Comparison of ENCODE assay signal across 8 cellular contexts in the genomic region with DNA sequence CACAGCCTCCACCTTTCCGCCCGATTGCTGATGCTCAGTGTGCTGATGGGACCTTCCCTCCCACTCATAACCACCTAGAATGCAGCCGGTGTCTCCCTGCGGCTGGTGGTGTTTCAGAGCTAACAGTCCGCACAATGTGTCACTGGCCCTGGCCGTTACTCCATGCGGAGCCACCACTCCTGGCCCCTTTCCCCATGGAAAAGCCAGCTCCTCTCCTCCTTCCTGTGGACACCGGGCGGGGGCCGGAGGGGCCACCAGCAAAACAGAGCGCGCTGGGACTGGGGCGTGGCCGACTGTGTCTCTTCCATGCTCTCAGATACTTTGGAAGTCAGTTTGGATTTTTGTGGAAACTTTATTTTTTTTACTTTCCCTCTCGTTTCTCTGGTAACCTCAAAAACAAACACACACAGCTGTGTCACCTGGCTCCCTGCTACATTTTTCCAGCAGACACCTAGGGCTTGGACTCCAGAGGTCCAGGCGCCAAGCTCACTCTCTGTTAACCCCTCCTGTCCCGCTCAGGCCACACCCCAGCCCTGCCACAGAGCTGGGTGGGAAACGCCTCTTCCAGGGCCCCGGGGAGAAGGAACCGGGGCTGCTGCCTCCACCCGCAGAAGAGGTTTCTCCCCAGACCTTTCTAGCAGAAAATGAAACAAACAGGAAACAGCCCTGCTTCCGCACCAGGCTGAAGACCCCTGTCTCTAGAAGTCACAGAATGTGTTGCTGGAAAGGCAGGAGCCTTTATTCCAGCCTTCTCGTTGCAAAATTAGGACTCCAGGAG. TPM values are rescaled to one million over a fixed set of nuclear protein-coding genes. Genes with fewer than 3 reads are reported as not detected.
DNase-seq lines count a peak whose midpoint lies in the region; ATAC-seq and TF ChIP-seq lines count a peak whose summit lies in the region.

No MANE protein-coding gene starts in this region.

- POLR2A ChIA-PET in activated CD8-positive, alpha-beta T cell treated with anti-CD3 and anti-CD28 coated beads, Interleukin-2, amount 10 ng/mL, durations not matched to agents 7 days and 5 days (lab: Charles Lee), result no interaction called here

- CTCF ChIA-PET in activated CD8-positive, alpha-beta T cell treated with anti-CD3 and anti-CD28 coated beads, Interleukin-2, amount 10 ng/mL, durations not matched to agents 7 days and 5 days (lab: Charles Lee), result interaction anchor here (1.0 kb wide), 1 partner anchor 92 kb away, joined by 6 read pairs; no protein-coding TSS in a partner anchor

- no peaks in the 10 kb centered on the region for H3K36me3 Mint-ChIP-seq in activated CD8-positive, alpha-beta T cell treated with anti-CD3 and anti-CD28 coated beads, Interleukin-2, amount 10 ng/mL, durations not matched to agents 7 days and 5 days (ENCODE audit: low read depth)
- no peaks in the 10 kb centered on the region for H3K36me3 Mint-ChIP-seq in natural killer cell treated with Interleukin-12 subunit alpha and Interleukin-12 subunit beta and Interleukin-15 and Interleukin-18, amount 100 ng/mL, for 72 hours

- DNase-seq in EH (ENCODE audit: low read depth) (peak; percentile 59), cardiac septum (ENCODE audit: low spot score) (peak; percentile 80), prostate gland (ENCODE audit: low spot score) (no peak), NCI-H2227 (lab: John Stamatoyannopoulos, UW; ENCODE audit: unreplicated experiment) (no peak)
- no peak for DNase-seq in activated CD8-positive, alpha-beta T cell treated with anti-CD3 and anti-CD28 coated beads, Interleukin-2, amount 10 ng/mL, durations not matched to agents 7 days and 5 days
- no peak for DNase-seq in natural killer cell treated with Interleukin-12 subunit alpha and Interleukin-12 subunit beta and Interleukin-15 and Interleukin-18, amount 100 ng/mL, for 72 hours (ENCODE audit: low spot score)

- whole genome bisulfite sequencing in prostate gland, result 14% methylated on average over 23 of the region's 23 CpGs

- peaks cover 4% of the 10 kb centered on the region for H3K27me3 ChIP-seq in prostate gland (replicated peaks; ENCODE audit: insufficient read depth)

- peaks cover 7% of the 10 kb centered on the region for H3K27me3 Mint-ChIP-seq in activated CD8-positive, alpha-beta T cell treated with anti-CD3 and anti-CD28 coated beads, Interleukin-2, amount 10 ng/mL, durations not matched to agents 7 days and 5 days (ENCODE audit: low read depth)
- H3K27me3 Mint-ChIP-seq in natural killer cell treated with Interleukin-12 subunit alpha and Interleukin-12 subunit beta and Interleukin-15 and Interleukin-18, amount 100 ng/mL, for 72 hours, result peaks cover 21 to 31% of the 10 kb centered on the region in 2 donors

- no peak overlapping the region for H3K4me3 ChIP-seq in prostate gland

- TF ChIP-seq CTCF in prostate gland (IDR thresholded peaks at IDR 0.05), result no peak

- H3K9me3 ChIP-seq in prostate gland, result no peaks in the 10 kb centered on the region

- TF ChIP-seq POLR2A in prostate gland (IDR thresholded peaks at IDR 0.05), result no peak

- H3K27ac ChIP-seq in prostate gland, result peak overlapping the region; percentile 66 to 67

- peak overlapping the region; percentile 84 for H3K27ac Mint-ChIP-seq in activated CD8-positive, alpha-beta T cell treated with anti-CD3 and anti-CD28 coated beads, Interleukin-2, amount 10 ng/mL, durations not matched to agents 7 days and 5 days
- H3K27ac Mint-ChIP-seq in natural killer cell treated with Interleukin-12 subunit alpha and Interleukin-12 subunit beta and Interleukin-15 and Interleukin-18, amount 100 ng/mL, for 72 hours, result peak overlapping the region in 1 of 2 donors; percentile 14

- H3K4me1 Mint-ChIP-seq in activated CD8-positive, alpha-beta T cell treated with anti-CD3 and anti-CD28 coated beads, Interleukin-2, amount 10 ng/mL, durations not matched to agents 7 days and 5 days (ENCODE audit: low read depth), result peaks cover 36% of the 10 kb centered on the region
- H3K4me1 Mint-ChIP-seq in natural killer cell treated with Interleukin-12 subunit alpha and Interleukin-12 subunit beta and Interleukin-15 and Interleukin-18, amount 100 ng/mL, for 72 hours (ENCODE audit: low read depth in 2 of 2), result peaks cover 0 to 13% of the 10 kb centered on the region in 2 donors

- no peaks in the 10 kb centered on the region for H3K36me3 ChIP-seq in prostate gland

- peaks cover 3% of the 10 kb centered on the region for H3K4me1 ChIP-seq in prostate gland (replicated peaks)

- H3K4me3 Mint-ChIP-seq in activated CD8-positive, alpha-beta T cell treated with anti-CD3 and anti-CD28 coated beads, Interleukin-2, amount 10 ng/mL, durations not matched to agents 7 days and 5 days, result peak overlapping the region; percentile 22
- no peak overlapping the region for H3K4me3 Mint-ChIP-seq in natural killer cell treated with Interleukin-12 subunit alpha and Interleukin-12 subunit beta and Interleukin-15 and Interleukin-18, amount 100 ng/mL, for 72 hours

- peak; percentile 62 for ATAC-seq in activated CD8-positive, alpha-beta T cell treated with anti-CD3 and anti-CD28 coated beads, Interleukin-2, amount 10 ng/mL, durations not matched to agents 7 days and 5 days
- ATAC-seq in GM18498 (IDR thresholded peaks at IDR 0.05; ENCODE audit: unreplicated experiment) (no peak), GM19463 (IDR thresholded peaks at IDR 0.05; ENCODE audit: unreplicated experiment) (no peak)
- no peak for ATAC-seq in natural killer cell treated with Interleukin-12 subunit alpha and Interleukin-12 subunit beta and Interleukin-15 and Interleukin-18, amount 100 ng/mL, for 72 hours

- intact Hi-C loops in cardiac septum (cut with DNase I), result loop anchor here (10.0 kb wide), 1 partner anchor 91 kb away; no protein-coding TSS in a partner anchor
- intact Hi-C loops in prostate gland (cut with DNase I), result no loop called here

- no peaks in the 10 kb centered on the region for H3K9me3 Mint-ChIP-seq in activated CD8-positive, alpha-beta T cell treated with anti-CD3 and anti-CD28 coated beads, Interleukin-2, amount 10 ng/mL, durations not matched to agents 7 days and 5 days (ENCODE audit: insufficient read depth)
- H3K9me3 Mint-ChIP-seq in natural killer cell treated with Interleukin-12 subunit alpha and Interleukin-12 subunit beta and Interleukin-15 and Interleukin-18, amount 100 ng/mL, for 72 hours, result peaks cover 9% of the 10 kb centered on the region

RNA-seq across cellular contexts. Expression of a gene that starts 32.5 kb away (rescaled TPM):
- total RNA-seq in activated CD8-positive, alpha-beta T cell treated with anti-CD3 and anti-CD28 coated beads, Interleukin-2, amount 10 ng/mL, durations not matched to agents 7 days and 5 days, result 1 to 10 TPM; 6.0 to 7.2 TPM
- total RNA-seq in cardiac septum (157 TPM), prostate gland (100 to 1,000 TPM; 198 to 474 TPM)
- total RNA-seq in natural killer cell treated with Interleukin-12 subunit alpha and Interleukin-12 subunit beta and Interleukin-15 and Interleukin-18, amount 100 ng/mL, for 72 hours, result 1 to 10 TPM in 1 of 2 donors, under 1 TPM in 1; 0.88 to 4.2 TPM

Comparison
In these comparisons a context has a peak if more than half of its experiments do, and no peak if none do; other contexts are left out.
1. DNase-seq: peak in EH (single experiment) and cardiac septum (single experiment); none in activated CD8-positive, alpha-beta T cell treated with anti-CD3 and anti-CD28 coated beads, Interleukin-2, amount 10 ng/mL, durations not matched to agents 7 days and 5 days (single experiment), prostate gland (single experiment), natural killer cell treated with Interleukin-12 subunit alpha and Interleukin-12 subunit beta and Interleukin-15 and Interleukin-18, amount 100 ng/mL, for 72 hours (single experiment) and NCI-H2227 (single experiment).
2. RNA of a gene that starts 32.5 kb away (total RNA-seq): 198 to 474 TPM in prostate gland and 157 TPM in cardiac septum (single experiment); 6.0 to 7.2 TPM in activated CD8-positive, alpha-beta T cell treated with anti-CD3 and anti-CD28 coated beads, Interleukin-2, amount 10 ng/mL, durations not matched to agents 7 days and 5 days and 0.88 to 4.2 TPM in natural killer cell treated with Interleukin-12 subunit alpha and Interleukin-12 subunit beta and Interleukin-15 and Interleukin-18, amount 100 ng/mL, for 72 hours; every median in the first group is over 10 times any median in the second.